9 cellular contexts compared by ENCODE assay signal in the genomic region with DNA sequence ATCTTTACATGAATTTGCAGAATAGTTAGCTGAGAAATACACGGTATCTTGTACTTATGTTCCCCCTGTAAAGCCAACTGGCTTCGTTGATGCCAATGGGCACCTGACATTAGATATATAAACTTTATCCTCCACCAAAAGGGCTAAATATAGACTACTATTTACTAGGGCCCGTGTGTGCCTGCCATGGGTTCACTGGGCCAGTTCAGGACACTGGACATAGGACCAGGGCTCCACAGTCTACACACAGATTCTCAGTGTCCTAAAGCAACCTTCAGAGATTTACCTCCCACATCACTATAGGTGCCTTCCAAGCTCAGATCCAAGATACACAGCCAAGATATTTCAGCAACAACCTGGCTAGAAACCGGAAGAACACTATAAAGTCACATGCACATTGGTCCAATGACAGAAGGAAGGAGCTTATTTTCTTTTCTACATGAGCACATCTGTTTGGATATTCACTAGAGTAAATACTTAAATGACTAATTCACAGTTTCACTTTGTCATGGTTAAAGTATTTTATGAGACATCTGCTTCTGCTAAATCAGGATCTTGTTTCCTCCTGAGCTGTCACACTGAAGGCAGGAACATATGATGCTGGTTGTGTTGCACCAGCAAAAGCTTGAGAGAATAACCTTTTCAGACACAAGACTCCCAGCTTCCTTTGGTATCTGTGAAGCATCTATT.
DNase-seq lines count a peak whose midpoint lies in the region; ATAC-seq and TF ChIP-seq lines count a peak whose summit lies in the region.
"Had no signal": no experiment of that assay in that cellular context is flagged by ENCODE, and none has a peak within 500 bp of the region (broad histone marks: within the 10 kb centered on the region; RNA-seq: fewer than 3 reads in every experiment).

No MANE protein-coding gene starts in this region.

- H3K9me3 Mint-ChIP-seq in endodermal cell = no peaks in the 10 kb centered on the region

- H3K4me3 ChIP-seq in endodermal cell (ENCODE audit: low read length) (no peak overlapping the region), aorta (ENCODE audit: low read length in 2 of 2) (no peak overlapping the region)

- H3K4me1 ChIP-seq in endodermal cell (ENCODE audit: control insufficient read depth, insufficient read depth, low read length) = no peaks in the 10 kb centered on the region
- H3K4me1 ChIP-seq in aorta (ENCODE audit: control insufficient read depth in 1 of 2, insufficient read depth in 2 of 2, low read length in 2 of 2) = peaks cover 0 to 13% of the 10 kb centered on the region in 2 donors

- WGBS in endodermal cell (ENCODE audit: insufficient coverage in 1 of 2, insufficient read length in 1 of 2), 2 experiments = 89 to 96% methylated on average over 2 to 4 of the region's 4 CpGs
- 34 to 42% methylated on average over 4 of the region's 4 CpGs for WGBS in aorta, 2 donors

- no peak overlapping the region for H3K4me3 Mint-ChIP-seq in endodermal cell

- no peak for TF ChIP-seq CTCF in endodermal cell (conservative IDR thresholded peaks at IDR 0.05)

- peak; percentile 21 for DNase-seq in AG20443 (ENCODE audit: low spot score)
- peak; percentile 9 for DNase-seq in GM19238 (ENCODE audit: insufficient read length, low spot score)
- DNase-seq in endodermal cell = peak; percentile 11
- DNase-seq in aorta = no peak
- no peak for DNase-seq in activated gamma-delta T cell (lab: John Stamatoyannopoulos, UW)
- DNase-seq in iPS-NIHi11 (ENCODE audit: low spot score) = no peak

- H3K9me3 ChIP-seq in endodermal cell (ENCODE audit: control insufficient read depth, low read length) = no peaks in the 10 kb centered on the region
- no peaks in the 10 kb centered on the region for H3K9me3 ChIP-seq in aorta (ENCODE audit: control insufficient read depth, low read length)

- H3K36me3 Mint-ChIP-seq in endodermal cell (ENCODE audit: low read depth) = no peaks in the 10 kb centered on the region

- peaks cover 10% of the 10 kb centered on the region for H3K27me3 Mint-ChIP-seq in endodermal cell (ENCODE audit: insufficient read depth)

- H3K9ac ChIP-seq in endodermal cell (ENCODE audit: extremely low read depth, low read length, poor library complexity, severe bottlenecking) = no peak overlapping the region
- H3K9ac ChIP-seq: parathyroid adenoma had no signal

- H3K27ac ChIP-seq in endodermal cell (ENCODE audit: low read depth, low read length) (no peak overlapping the region), aorta (ENCODE audit: low read depth in 1 of 2, low read length in 2 of 2) (no peak overlapping the region)
- H3K27ac ChIP-seq: parathyroid adenoma had no signal

- no peak overlapping the region for H3K27ac Mint-ChIP-seq in endodermal cell

- H3K27me3 ChIP-seq in endodermal cell (ENCODE audit: control insufficient read depth, insufficient read depth, low read length, poor library complexity, severe bottlenecking) (peaks cover 6% of the 10 kb centered on the region), aorta (ENCODE audit: control insufficient read depth in 1 of 2, insufficient read depth in 2 of 2, low read length in 1 of 2) (no peaks in the 10 kb centered on the region)

- H3K4me1 Mint-ChIP-seq in endodermal cell = no peaks in the 10 kb centered on the region

- no peaks in the 10 kb centered on the region for H3K36me3 ChIP-seq in endodermal cell (ENCODE audit: control insufficient read depth, insufficient read depth, low read length)
- H3K36me3 ChIP-seq in aorta (ENCODE audit: control insufficient read depth in 1 of 2, insufficient read depth in 2 of 2, low read length in 1 of 2) = no peaks in the 10 kb centered on the region

- intact Hi-C loops in aorta (cut with DNase I) = no loop called here

- ATAC-seq in HG03280 (IDR thresholded peaks at IDR 0.05; ENCODE audit: unreplicated experiment) (peak; percentile 75), aorta (ENCODE audit: low FRiP score) (no peak), HG03039 (IDR thresholded peaks at IDR 0.05; ENCODE audit: unreplicated experiment) (no peak)

Comparison
In these comparisons a context has a peak if more than half of its experiments do, and no peak if none do; other contexts are left out.
1. DNase-seq: peak in AG20443 (single experiment), GM19238 (single experiment) and endodermal cell (single experiment); none in aorta (0 of 2), activated gamma-delta T cell (single experiment) and iPS-NIHi11 (single experiment).